Comparison of ENCODE assay signal across 19 cellular contexts in the genomic region with DNA sequence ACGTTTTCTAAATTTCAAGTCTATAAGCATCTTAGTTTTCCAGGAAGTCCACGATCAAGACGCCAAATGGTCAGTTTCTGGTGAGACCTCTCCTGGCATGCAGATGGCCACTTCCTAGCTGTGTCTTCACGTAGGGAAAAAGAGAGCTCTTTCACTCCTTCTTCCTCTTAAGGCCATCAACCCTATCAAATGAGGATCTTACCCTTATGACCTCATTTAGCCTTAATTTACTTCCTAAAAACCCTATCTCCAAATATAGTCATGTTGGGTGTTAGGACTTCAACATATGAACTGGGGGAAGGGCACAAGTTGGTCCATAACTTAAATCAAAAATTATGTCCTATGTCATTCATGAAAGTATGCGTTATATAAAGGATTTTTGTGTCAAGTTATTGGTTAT.
DNase-seq lines count a peak whose midpoint lies in the region; ATAC-seq, FAIRE-seq and TF ChIP-seq lines count a peak whose summit lies in the region.
"Had no signal": no experiment of that assay in that cellular context is flagged by ENCODE, and none has a peak within 500 bp of the region (broad histone marks: within the 10 kb centered on the region; RNA-seq: fewer than 3 reads in every experiment).

No MANE protein-coding gene starts in this region.

- H3K9ac ChIP-seq in neuronal stem cell (ENCODE audit: low read depth, low read length, poor library complexity), result no peak overlapping the region
- H3K9ac ChIP-seq: BLaER1 treated with 17β-estradiol and CSF1 and Interleukin-3, amounts not matched to agents 10 nM and 100 nM; SK-N-SH had no signal

- H3K4me3 ChIP-seq in naive thymus-derived CD4-positive, alpha-beta T cell (ENCODE audit: low read length), result no peak overlapping the region
- no peak overlapping the region for H3K4me3 ChIP-seq in neuronal stem cell (ENCODE audit: low read length in 2 of 2)
- H3K4me3 ChIP-seq: A549; BLaER1 treated with 17β-estradiol and CSF1 and Interleukin-3, amounts not matched to agents 10 nM and 100 nM; HAP-1 had no signal

- no peaks in the 10 kb centered on the region for H3K79me1 ChIP-seq in neuronal stem cell (ENCODE audit: low read depth, low read length)

- peaks cover 0 to 6% (median 0%) of the 10 kb centered on the region in 7 donors for H3K4me1 Mint-ChIP-seq in naive thymus-derived CD4-positive, alpha-beta T cell
- H3K4me1 Mint-ChIP-seq: CD8-positive, alpha-beta memory T cell had no signal

- WGBS in neuronal stem cell (ENCODE audit: extremely low coverage in 2 of 2, insufficient read length in 2 of 2, insufficient replicate concordance in 1 of 2), 2 donors, result no CpG with 5 or more reads among the region's 5 CpGs

- H3K27me3 Mint-ChIP-seq in naive thymus-derived CD4-positive, alpha-beta T cell, result no peaks in the 10 kb centered on the region
- H3K27me3 Mint-ChIP-seq: CD8-positive, alpha-beta memory T cell had no signal

- H3K27ac Mint-ChIP-seq in naive thymus-derived CD4-positive, alpha-beta T cell, result no peak overlapping the region
- H3K27ac Mint-ChIP-seq: CD8-positive, alpha-beta memory T cell had no signal

- TF ChIP-seq POLR2A in H54 (IDR thresholded peaks at IDR 0.05; ENCODE audit: low read depth, low read length), result no peak

- no peak overlapping the region for H2BK5ac ChIP-seq in neuronal stem cell (ENCODE audit: low read length)

- H3K4me1 ChIP-seq in naive thymus-derived CD4-positive, alpha-beta T cell (ENCODE audit: control insufficient read depth in 2 of 2, insufficient read depth in 2 of 2, low read length in 2 of 2), result no peaks in the 10 kb centered on the region
- no peaks in the 10 kb centered on the region for H3K4me1 ChIP-seq in neuronal stem cell (ENCODE audit: control insufficient read depth in 2 of 2, insufficient read depth in 1 of 2, low read depth in 1 of 2, low read length in 2 of 2)
- H3K4me1 ChIP-seq: HAP-1 had no signal

- H2BK120ac ChIP-seq in neuronal stem cell (ENCODE audit: low read depth, low read length), result no peak overlapping the region

- intact Hi-C loops in naive thymus-derived CD4-positive, alpha-beta T cell (cut with micrococcal nuclease), result no loop called here

- no peak overlapping the region for H3K18ac ChIP-seq in neuronal stem cell (ENCODE audit: low read length)

- POLR2A ChIA-PET in naive thymus-derived CD4-positive, alpha-beta T cell (lab: Charles Lee), result interaction anchor here (0.5 kb wide), 1 partner anchor 147 kb away, joined by 5 read pairs; no protein-coding TSS in a partner anchor

- ATAC-seq in naive thymus-derived CD4-positive, alpha-beta T cell, result peak; percentile 50
- no peak for ATAC-seq in GM21723 (IDR thresholded peaks at IDR 0.05; ENCODE audit: unreplicated experiment)
- ATAC-seq: A549 had no signal

- no peak overlapping the region for H3K4ac ChIP-seq in neuronal stem cell (ENCODE audit: low read length)

- no peak for DNase-seq in H54 (ENCODE audit: insufficient read length, low spot score)
- DNase-seq in MV-4-11 (lab: John Stamatoyannopoulos, UW), result peak; percentile 94
- DNase-seq in SKM-1 (lab: John Stamatoyannopoulos, UW; ENCODE audit: unreplicated experiment), result peak; percentile 50
- no peak for DNase-seq in naive thymus-derived CD4-positive, alpha-beta T cell
- DNase-seq in stimulated activated CD4-positive, alpha-beta T cell treated with anti-CD3 and anti-CD28 coated beads, Interleukin-4, amount 100 ng/mL, for 1 hour, result no peak
- DNase-seq in neuronal stem cell (ENCODE audit: low spot score), result no peak
- DNase-seq: CD8-positive, alpha-beta memory T cell; DND-41; NCI-H1048; NCI-H1436; NCI-H1930; NCI-H226; NCI-H524 treated with DMSO at 0.1 percent for 48 hours; Right ventricle myocardium superior; SK-N-SH had no signal

- peaks cover 0 to 6% (median 0%) of the 10 kb centered on the region in 11 donors for H3K9me3 Mint-ChIP-seq in naive thymus-derived CD4-positive, alpha-beta T cell
- H3K9me3 Mint-ChIP-seq: CD8-positive, alpha-beta memory T cell had no signal

- peaks cover 0 to 48% (median 22%) of the 10 kb centered on the region in 5 donors for H3K36me3 Mint-ChIP-seq in naive thymus-derived CD4-positive, alpha-beta T cell

- H3K36me3 ChIP-seq in naive thymus-derived CD4-positive, alpha-beta T cell (ENCODE audit: control insufficient read depth in 2 of 3, insufficient read depth in 3 of 3, low read length in 3 of 3), result no peaks in the 10 kb centered on the region
- no peaks in the 10 kb centered on the region for H3K36me3 ChIP-seq in neuronal stem cell (replicated peaks in 1 of 2; ENCODE audit: control insufficient read depth in 2 of 2, insufficient read depth in 2 of 2, low read length in 2 of 2)
- H3K36me3 ChIP-seq: HAP-1 had no signal

- CTCF ChIA-PET in naive thymus-derived CD4-positive, alpha-beta T cell (lab: Charles Lee), result no interaction called here

- no peak overlapping the region for H4K8ac ChIP-seq in neuronal stem cell (ENCODE audit: low read depth, low read length)

- H3K23ac ChIP-seq in neuronal stem cell (ENCODE audit: low read depth, low read length, poor library complexity), result no peak overlapping the region

- no peak overlapping the region for H2AFZ ChIP-seq in neuronal stem cell (ENCODE audit: low read length)

- H3K27me3 ChIP-seq in naive thymus-derived CD4-positive, alpha-beta T cell (ENCODE audit: control insufficient read depth in 2 of 2, insufficient read depth in 2 of 2, low read length in 2 of 2), result no peaks in the 10 kb centered on the region
- H3K27me3 ChIP-seq in neuronal stem cell (ENCODE audit: control insufficient read depth in 3 of 3, insufficient read depth in 3 of 3, low read depth in 1 of 3, low read length in 3 of 3), result no peaks in the 10 kb centered on the region
- H3K27me3 ChIP-seq: BLaER1 treated with 17β-estradiol and CSF1 and Interleukin-3, amounts not matched to agents 10 nM and 100 nM had no signal

- no peak overlapping the region for H3K4me2 ChIP-seq in neuronal stem cell (ENCODE audit: insufficient read depth, low read length, poor library complexity, severe bottlenecking)
- H3K4me2 ChIP-seq: A549, SK-N-SH had no signal

- FAIRE-seq in H54 (lab: Jason Lieb, UNC), result peak; percentile 36
- FAIRE-seq: A549 had no signal

- H2BK12ac ChIP-seq in neuronal stem cell (ENCODE audit: low read length), result no peak overlapping the region

- H2AK5ac ChIP-seq in neuronal stem cell (ENCODE audit: low read depth, low read length), result no peak overlapping the region

- no peaks in the 10 kb centered on the region for H3K9me3 ChIP-seq in naive thymus-derived CD4-positive, alpha-beta T cell (ENCODE audit: control insufficient read depth in 2 of 3, low read length in 3 of 3)
- H3K9me3 ChIP-seq in neuronal stem cell (replicated peaks in 1 of 2; ENCODE audit: control insufficient read depth in 2 of 2, insufficient read depth in 1 of 2, low read depth in 1 of 2, low read length in 2 of 2), result no peaks in the 10 kb centered on the region
- H3K9me3 ChIP-seq: A549, HAP-1, SK-N-SH had no signal

- no peak overlapping the region for H4K91ac ChIP-seq in neuronal stem cell (ENCODE audit: low read depth, low read length, poor library complexity)

- H3K14ac ChIP-seq in neuronal stem cell (ENCODE audit: low read length), result no peak overlapping the region

- H2BK15ac ChIP-seq in neuronal stem cell (ENCODE audit: low read length), result no peak overlapping the region

- no peak overlapping the region for H3K4me3 Mint-ChIP-seq in naive thymus-derived CD4-positive, alpha-beta T cell
- H3K4me3 Mint-ChIP-seq: CD8-positive, alpha-beta memory T cell had no signal

- H3K27ac ChIP-seq in naive thymus-derived CD4-positive, alpha-beta T cell (ENCODE audit: low read depth, low read length), result no peak overlapping the region
- no peak overlapping the region for H3K27ac ChIP-seq in neuronal stem cell (replicated peaks; ENCODE audit: low read length)
- H3K27ac ChIP-seq: A549; BLaER1 treated with 17β-estradiol and CSF1 and Interleukin-3, amounts not matched to agents 10 nM and 100 nM had no signal

Comparison
In these comparisons a context has a peak if more than half of its experiments do, and no peak if none do; other contexts are left out.
1. DNase-seq: peak in MV-4-11 (single experiment) and SKM-1 (single experiment); none in H54 (single experiment), naive thymus-derived CD4-positive, alpha-beta T cell (0 of 9), stimulated activated CD4-positive, alpha-beta T cell treated with anti-CD3 and anti-CD28 coated beads, Interleukin-4, amount 100 ng/mL, for 1 hour (single experiment) and neuronal stem cell (single experiment).